Comparison of ENCODE assay signal across 25 cellular contexts in genomic region chr3:166446986-166447385, GRCh38.
"Had no signal": no experiment of that assay in that cellular context is flagged by ENCODE, and none has a peak within 500 bp of the region (broad histone marks: within the 10 kb centered on the region; RNA-seq: fewer than 3 reads in every experiment).

No MANE protein-coding gene starts in this region.

- H3K4me3 ChIP-seq: Peyer's patch, SJCRH30 had no signal

- H3K4me3 Mint-ChIP-seq: activated CD4-positive, alpha-beta memory T cell treated with anti-CD3 and anti-CD28 coated beads, Interleukin-2, amount 10 ng/mL, durations not matched to agents 7 days and 5 days; activated naive CD4-positive, alpha-beta T cell treated with anti-CD3 and anti-CD28 coated beads for 36 hours; activated naive CD8-positive, alpha-beta T cell; activated T-helper 17 cell treated with anti-CD3 and anti-CD28 coated beads, Interleukin-2, amount 50 U/mL, for 72 hours; brain had no signal

- H3K27me3 Mint-ChIP-seq: activated CD4-positive, alpha-beta memory T cell treated with anti-CD3 and anti-CD28 coated beads, Interleukin-2, amount 10 ng/mL, durations not matched to agents 7 days and 5 days; activated naive CD8-positive, alpha-beta T cell; activated T-helper 17 cell treated with anti-CD3 and anti-CD28 coated beads, Interleukin-2, amount 50 U/mL, for 72 hours; brain had no signal

- DNase-seq: activated CD4-positive, alpha-beta memory T cell treated with anti-CD3 and anti-CD28 coated beads, Interleukin-2, amount 10 ng/mL, durations not matched to agents 7 days and 5 days; activated CD4-positive, alpha-beta T cell treated with anti-CD3 and anti-CD28 coated beads, Interleukin-2, amount 50 U/mL, for 1 hour; activated CD4-positive, CD25-positive, alpha-beta regulatory T cell; activated gamma-delta T cell; activated naive CD4-positive, alpha-beta T cell treated with anti-CD3 and anti-CD28 coated beads for 36 hours; activated T-cell treated with anti-CD3 and anti-CD28 coated beads for 4 hours; activated T-cell treated with anti-CD3 and anti-CD28 coated beads, Interleukin-2, amount 50 U/mL, for 48 hours; MM.1S; NCI-H1105; NCI-H1436; NCI-H1694 treated with DMSO at 0.1 percent for 48 hours; NCI-H2029 treated with DMSO at 0.1 percent for 48 hours; NCI-H345; NCI-H510A; NCI-H526 treated with DMSO at 0.1 percent for 48 hours; NCI-H82; OCI-M1; Peyer's patch; Right ventricle myocardium superior; SJCRH30; T-helper 2 cell; T1000 had no signal

- H3K36me3 Mint-ChIP-seq: activated naive CD8-positive, alpha-beta T cell; brain had no signal

- H3K27ac Mint-ChIP-seq: activated CD4-positive, alpha-beta memory T cell treated with anti-CD3 and anti-CD28 coated beads, Interleukin-2, amount 10 ng/mL, durations not matched to agents 7 days and 5 days; activated naive CD4-positive, alpha-beta T cell treated with anti-CD3 and anti-CD28 coated beads for 36 hours; activated naive CD8-positive, alpha-beta T cell; activated T-helper 17 cell treated with anti-CD3 and anti-CD28 coated beads, Interleukin-2, amount 50 U/mL, for 72 hours; brain had no signal

- ATAC-seq: activated T-helper 17 cell treated with anti-CD3 and anti-CD28 coated beads, Interleukin-2, amount 50 U/mL, for 72 hours had no signal

- H3K4me1 Mint-ChIP-seq: activated CD4-positive, alpha-beta memory T cell treated with anti-CD3 and anti-CD28 coated beads, Interleukin-2, amount 10 ng/mL, durations not matched to agents 7 days and 5 days; activated T-helper 17 cell treated with anti-CD3 and anti-CD28 coated beads, Interleukin-2, amount 50 U/mL, for 72 hours; brain had no signal
